1 cellular context compared by ENCODE assay signal in the genomic region with DNA sequence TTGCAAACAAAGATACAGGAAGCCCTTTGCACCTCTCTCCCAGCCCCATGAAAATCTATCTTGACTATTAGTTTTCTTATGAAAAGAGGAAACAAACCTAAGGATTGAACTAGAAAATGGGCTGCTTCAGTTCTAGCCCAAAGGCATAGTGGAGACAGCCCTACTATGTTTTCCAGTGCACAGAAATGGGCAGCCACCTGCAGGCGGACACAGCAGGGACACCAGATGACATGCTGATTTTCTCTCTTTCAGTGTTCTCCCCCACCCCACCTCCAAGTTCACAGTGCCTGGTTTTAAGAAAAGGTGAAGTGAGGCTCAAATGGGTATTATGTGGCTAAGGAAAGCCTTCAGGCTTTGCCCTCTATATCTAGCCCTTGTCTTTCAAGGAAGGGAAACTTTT.
TF ChIP-seq lines count a peak whose summit lies in the region.

No MANE protein-coding gene starts in this region.

TF ChIP-seq in GM23338, 12 proteins besides CTCF, POLR2A, EP300 and RAD21 (continued from another document):
- no peak for TF ChIP-seq REST (IDR thresholded peaks at IDR 0.05; ENCODE audit: unreplicated experiment)
- TF ChIP-seq CREB1 (CRISPR knock-in tag; IDR thresholded peaks at IDR 0.05; ENCODE audit: low read depth) = no peak
- TF ChIP-seq JUNB (IDR thresholded peaks at IDR 0.05; ENCODE audit: unreplicated experiment) = no peak
- TF ChIP-seq, protein P1, sequence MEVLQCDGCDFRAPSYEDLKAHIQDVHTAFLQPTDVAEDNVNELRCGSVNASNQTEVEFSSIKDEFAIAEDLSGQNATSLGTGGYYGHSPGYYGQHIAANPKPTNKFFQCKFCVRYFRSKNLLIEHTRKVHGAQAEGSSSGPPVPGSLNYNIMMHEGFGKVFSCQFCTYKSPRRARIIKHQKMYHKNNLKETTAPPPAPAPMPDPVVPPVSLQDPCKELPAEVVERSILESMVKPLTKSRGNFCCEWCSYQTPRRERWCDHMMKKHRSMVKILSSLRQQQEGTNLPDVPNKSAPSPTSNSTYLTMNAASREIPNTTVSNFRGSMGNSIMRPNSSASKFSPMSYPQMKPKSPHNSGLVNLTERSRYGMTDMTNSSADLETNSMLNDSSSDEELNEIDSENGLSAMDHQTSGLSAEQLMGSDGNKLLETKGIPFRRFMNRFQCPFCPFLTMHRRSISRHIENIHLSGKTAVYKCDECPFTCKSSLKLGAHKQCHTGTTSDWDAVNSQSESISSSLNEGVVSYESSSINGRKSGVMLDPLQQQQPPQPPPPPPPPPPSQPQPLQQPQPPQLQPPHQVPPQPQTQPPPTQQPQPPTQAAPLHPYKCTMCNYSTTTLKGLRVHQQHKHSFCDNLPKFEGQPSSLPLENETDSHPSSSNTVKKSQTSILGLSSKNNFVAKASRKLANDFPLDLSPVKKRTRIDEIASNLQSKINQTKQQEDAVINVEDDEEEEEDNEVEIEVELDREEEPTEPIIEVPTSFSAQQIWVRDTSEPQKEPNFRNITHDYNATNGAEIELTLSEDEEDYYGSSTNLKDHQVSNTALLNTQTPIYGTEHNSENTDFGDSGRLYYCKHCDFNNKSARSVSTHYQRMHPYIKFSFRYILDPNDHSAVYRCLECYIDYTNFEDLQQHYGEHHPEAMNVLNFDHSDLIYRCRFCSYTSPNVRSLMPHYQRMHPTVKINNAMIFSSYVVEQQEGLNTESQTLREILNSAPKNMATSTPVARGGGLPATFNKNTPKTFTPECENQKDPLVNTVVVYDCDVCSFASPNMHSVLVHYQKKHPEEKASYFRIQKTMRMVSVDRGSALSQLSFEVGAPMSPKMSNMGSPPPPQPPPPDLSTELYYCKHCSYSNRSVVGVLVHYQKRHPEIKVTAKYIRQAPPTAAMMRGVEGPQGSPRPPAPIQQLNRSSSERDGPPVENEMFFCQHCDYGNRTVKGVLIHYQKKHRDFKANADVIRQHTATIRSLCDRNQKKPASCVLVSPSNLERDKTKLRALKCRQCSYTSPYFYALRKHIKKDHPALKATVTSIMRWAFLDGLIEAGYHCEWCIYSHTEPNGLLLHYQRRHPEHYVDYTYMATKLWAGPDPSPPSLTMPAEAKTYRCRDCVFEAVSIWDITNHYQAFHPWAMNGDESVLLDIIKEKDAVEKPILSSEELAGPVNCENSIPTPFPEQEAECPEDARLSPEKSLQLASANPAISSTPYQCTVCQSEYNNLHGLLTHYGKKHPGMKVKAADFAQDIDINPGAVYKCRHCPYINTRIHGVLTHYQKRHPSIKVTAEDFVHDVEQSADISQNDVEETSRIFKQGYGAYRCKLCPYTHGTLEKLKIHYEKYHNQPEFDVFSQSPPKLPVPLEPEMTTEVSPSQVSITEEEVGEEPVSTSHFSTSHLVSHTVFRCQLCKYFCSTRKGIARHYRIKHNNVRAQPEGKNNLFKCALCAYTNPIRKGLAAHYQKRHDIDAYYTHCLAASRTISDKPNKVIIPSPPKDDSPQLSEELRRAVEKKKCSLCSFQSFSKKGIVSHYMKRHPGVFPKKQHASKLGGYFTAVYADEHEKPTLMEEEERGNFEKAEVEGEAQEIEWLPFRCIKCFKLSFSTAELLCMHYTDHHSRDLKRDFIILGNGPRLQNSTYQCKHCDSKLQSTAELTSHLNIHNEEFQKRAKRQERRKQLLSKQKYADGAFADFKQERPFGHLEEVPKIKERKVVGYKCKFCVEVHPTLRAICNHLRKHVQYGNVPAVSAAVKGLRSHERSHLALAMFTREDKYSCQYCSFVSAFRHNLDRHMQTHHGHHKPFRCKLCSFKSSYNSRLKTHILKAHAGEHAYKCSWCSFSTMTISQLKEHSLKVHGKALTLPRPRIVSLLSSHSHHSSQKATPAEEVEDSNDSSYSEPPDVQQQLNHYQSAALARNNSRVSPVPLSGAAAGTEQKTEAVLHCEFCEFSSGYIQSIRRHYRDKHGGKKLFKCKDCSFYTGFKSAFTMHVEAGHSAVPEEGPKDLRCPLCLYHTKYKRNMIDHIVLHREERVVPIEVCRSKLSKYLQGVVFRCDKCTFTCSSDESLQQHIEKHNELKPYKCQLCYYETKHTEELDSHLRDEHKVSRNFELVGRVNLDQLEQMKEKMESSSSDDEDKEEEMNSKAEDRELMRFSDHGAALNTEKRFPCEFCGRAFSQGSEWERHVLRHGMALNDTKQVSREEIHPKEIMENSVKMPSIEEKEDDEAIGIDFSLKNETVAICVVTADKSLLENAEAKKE (CRISPR knock-in tag; IDR thresholded peaks at IDR 0.05) = no peak
- TF ChIP-seq STAT1 (IDR thresholded peaks at IDR 0.05; ENCODE audit: unreplicated experiment) = no peak
- no peak for TF ChIP-seq EZH2 (IDR thresholded peaks at IDR 0.05; ENCODE audit: low read depth, unreplicated experiment)
- no peak for TF ChIP-seq ETS1 (IDR thresholded peaks at IDR 0.05)
TF ChIP-seq in GM23338: peak in this region for 0.
